Comparison of ENCODE assay signal across 17 cellular contexts in the genomic region with DNA sequence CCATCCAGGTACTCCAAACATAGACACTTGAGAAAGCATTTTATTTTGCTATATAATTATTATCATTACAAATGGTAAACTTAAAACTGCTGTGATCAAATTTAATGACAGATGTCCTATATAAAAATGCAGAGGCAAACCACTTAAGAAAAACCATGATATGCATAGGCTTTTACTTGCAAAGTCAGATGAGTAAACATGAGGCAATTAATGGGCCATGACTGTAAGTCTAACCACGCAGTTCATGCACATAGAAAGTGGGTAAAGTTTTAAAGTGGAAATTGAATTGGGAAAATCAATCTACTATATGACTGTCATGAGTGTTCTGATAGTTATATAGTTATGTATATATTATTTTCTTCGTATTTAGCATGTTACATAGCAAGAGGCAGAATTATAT.
"Had no signal": no experiment of that assay in that cellular context is flagged by ENCODE, and none has a peak within 500 bp of the region (broad histone marks: within the 10 kb centered on the region; RNA-seq: fewer than 3 reads in every experiment).

No MANE protein-coding gene starts in this region.

- DNase-seq: activated CD4-positive, alpha-beta T cell treated with anti-CD3 and anti-CD28 coated beads, Interleukin-2, amount 10 ng/mL, durations not matched to agents 24 days and 14 days; activated CD8-positive, alpha-beta T cell treated with anti-CD3 and anti-CD28 coated beads for 36 hours; activated naive CD4-positive, alpha-beta T cell treated with anti-CD3 and anti-CD28 coated beads for 36 hours; activated T-cell treated with anti-CD3 and anti-CD28 coated beads, Interleukin-2, amount 50 U/mL, for 1 hour; anterior cingulate cortex; caudate nucleus; effector memory CD8-positive, alpha-beta T cell; foreskin fibroblast; left ventricle myocardium inferior; mucosa of descending colon; naive B cell; stimulated activated CD4-positive, alpha-beta T cell treated with anti-CD3 and anti-CD28 coated beads, Interleukin-12 subunit alpha, Interleukin-12 subunit beta, amount 100 ng/mL, for 4 hours; stimulated activated CD4-positive, alpha-beta T cell treated with anti-CD3 and anti-CD28 coated beads, Interleukin-1b, Interleukin-23, amount 100 ng/mL, for 48 hours; stimulated activated naive CD4-positive, alpha-beta T cell treated with Interleukin-2 at 50 U/mL for 16 hours; T-helper 9 cell; thyroid gland had no signal

- FAIRE-seq: islet of Langerhans had no signal
